1 cellular context compared by ENCODE assay signal in genomic region chr20:6123650-6124014, GRCh38.
TF ChIP-seq lines count a peak whose summit lies in the region.

No MANE protein-coding gene starts in this region.

TF ChIP-seq in HepG2, 621 proteins besides CTCF, POLR2A, EP300 and RAD21 (continued from another document and continues in another):
- TF ChIP-seq SOX6 (IDR thresholded peaks at IDR 0.05) (no peak), SOX6 (CRISPR knock-in tag; IDR thresholded peaks at IDR 0.05) (peak; percentile 72), FOXC1 (CRISPR knock-in tag; IDR thresholded peaks at IDR 0.05; ENCODE audit: borderline replicate concordance) (no peak), ZBTB14 (CRISPR knock-in tag; IDR thresholded peaks at IDR 0.05) (no peak), CEBPG (CRISPR knock-in tag; IDR thresholded peaks at IDR 0.05) (peak; percentile 53), SP1 (IDR thresholded peaks at IDR 0.05) (no peak), SP1 (CRISPR knock-in tag; IDR thresholded peaks at IDR 0.05) (peak; percentile 4; the same call in 1 of the 2 replicates), DMTF1 (CRISPR knock-in tag; IDR thresholded peaks at IDR 0.05) (no peak), ZNF776 (CRISPR knock-in tag; IDR thresholded peaks at IDR 0.05) (no peak), KLF13 (CRISPR knock-in tag; IDR thresholded peaks at IDR 0.05) (no peak), ZNF589 (CRISPR knock-in tag; conservative IDR thresholded peaks at IDR 0.05) (no peak), KMT2A (CRISPR knock-in tag; IDR thresholded peaks at IDR 0.05) (no peak), AFF4 (CRISPR knock-in tag; IDR thresholded peaks at IDR 0.05) (no peak), SMAD3 (CRISPR knock-in tag; IDR thresholded peaks at IDR 0.05) (no peak), MEIS2 (CRISPR knock-in tag; IDR thresholded peaks at IDR 0.05) (no peak), RBFOX2 (IDR thresholded peaks at IDR 0.05; ENCODE audit: low read depth, low read length) (no peak), ZNF121 (CRISPR knock-in tag; IDR thresholded peaks at IDR 0.05) (no peak; the same call in 1 of the 2 replicates), HOXA3 (CRISPR knock-in tag; IDR thresholded peaks at IDR 0.05) (no peak), PTBP1 (IDR thresholded peaks at IDR 0.05; ENCODE audit: low read depth, low read length, poor library complexity, severe bottlenecking) (no peak), ZNF446 (CRISPR knock-in tag; IDR thresholded peaks at IDR 0.05) (no peak), LCORL (IDR thresholded peaks at IDR 0.05) (no peak), LCORL (CRISPR knock-in tag; IDR thresholded peaks at IDR 0.05) (0 out of 2 replicates have a peak, but pooled peaks have one; percentile 15), ZNF777 (CRISPR knock-in tag; IDR thresholded peaks at IDR 0.05) (no peak), U2AF2 (IDR thresholded peaks at IDR 0.05; ENCODE audit: low read depth, low read length) (no peak), SNRNP70 (IDR thresholded peaks at IDR 0.05; ENCODE audit: low read depth, low read length) (no peak), GZF1 (CRISPR knock-in tag; IDR thresholded peaks at IDR 0.05) (no peak), ZNF256 (CRISPR knock-in tag; conservative IDR thresholded peaks at IDR 0.05) (no peak), PHF5A (CRISPR knock-in tag; IDR thresholded peaks at IDR 0.05; ENCODE audit: low read depth, unreplicated experiment) (peak; percentile 46), AKAP8 (CRISPR knock-in tag; IDR thresholded peaks at IDR 0.05) (no peak), ZNF768 (CRISPR knock-in tag; IDR thresholded peaks at IDR 0.05) (no peak), ZNF619 (CRISPR knock-in tag; IDR thresholded peaks at IDR 0.05) (no peak), ZBTB21 (CRISPR knock-in tag; IDR thresholded peaks at IDR 0.05) (no peak)
- TF ChIP-seq, protein P1, sequence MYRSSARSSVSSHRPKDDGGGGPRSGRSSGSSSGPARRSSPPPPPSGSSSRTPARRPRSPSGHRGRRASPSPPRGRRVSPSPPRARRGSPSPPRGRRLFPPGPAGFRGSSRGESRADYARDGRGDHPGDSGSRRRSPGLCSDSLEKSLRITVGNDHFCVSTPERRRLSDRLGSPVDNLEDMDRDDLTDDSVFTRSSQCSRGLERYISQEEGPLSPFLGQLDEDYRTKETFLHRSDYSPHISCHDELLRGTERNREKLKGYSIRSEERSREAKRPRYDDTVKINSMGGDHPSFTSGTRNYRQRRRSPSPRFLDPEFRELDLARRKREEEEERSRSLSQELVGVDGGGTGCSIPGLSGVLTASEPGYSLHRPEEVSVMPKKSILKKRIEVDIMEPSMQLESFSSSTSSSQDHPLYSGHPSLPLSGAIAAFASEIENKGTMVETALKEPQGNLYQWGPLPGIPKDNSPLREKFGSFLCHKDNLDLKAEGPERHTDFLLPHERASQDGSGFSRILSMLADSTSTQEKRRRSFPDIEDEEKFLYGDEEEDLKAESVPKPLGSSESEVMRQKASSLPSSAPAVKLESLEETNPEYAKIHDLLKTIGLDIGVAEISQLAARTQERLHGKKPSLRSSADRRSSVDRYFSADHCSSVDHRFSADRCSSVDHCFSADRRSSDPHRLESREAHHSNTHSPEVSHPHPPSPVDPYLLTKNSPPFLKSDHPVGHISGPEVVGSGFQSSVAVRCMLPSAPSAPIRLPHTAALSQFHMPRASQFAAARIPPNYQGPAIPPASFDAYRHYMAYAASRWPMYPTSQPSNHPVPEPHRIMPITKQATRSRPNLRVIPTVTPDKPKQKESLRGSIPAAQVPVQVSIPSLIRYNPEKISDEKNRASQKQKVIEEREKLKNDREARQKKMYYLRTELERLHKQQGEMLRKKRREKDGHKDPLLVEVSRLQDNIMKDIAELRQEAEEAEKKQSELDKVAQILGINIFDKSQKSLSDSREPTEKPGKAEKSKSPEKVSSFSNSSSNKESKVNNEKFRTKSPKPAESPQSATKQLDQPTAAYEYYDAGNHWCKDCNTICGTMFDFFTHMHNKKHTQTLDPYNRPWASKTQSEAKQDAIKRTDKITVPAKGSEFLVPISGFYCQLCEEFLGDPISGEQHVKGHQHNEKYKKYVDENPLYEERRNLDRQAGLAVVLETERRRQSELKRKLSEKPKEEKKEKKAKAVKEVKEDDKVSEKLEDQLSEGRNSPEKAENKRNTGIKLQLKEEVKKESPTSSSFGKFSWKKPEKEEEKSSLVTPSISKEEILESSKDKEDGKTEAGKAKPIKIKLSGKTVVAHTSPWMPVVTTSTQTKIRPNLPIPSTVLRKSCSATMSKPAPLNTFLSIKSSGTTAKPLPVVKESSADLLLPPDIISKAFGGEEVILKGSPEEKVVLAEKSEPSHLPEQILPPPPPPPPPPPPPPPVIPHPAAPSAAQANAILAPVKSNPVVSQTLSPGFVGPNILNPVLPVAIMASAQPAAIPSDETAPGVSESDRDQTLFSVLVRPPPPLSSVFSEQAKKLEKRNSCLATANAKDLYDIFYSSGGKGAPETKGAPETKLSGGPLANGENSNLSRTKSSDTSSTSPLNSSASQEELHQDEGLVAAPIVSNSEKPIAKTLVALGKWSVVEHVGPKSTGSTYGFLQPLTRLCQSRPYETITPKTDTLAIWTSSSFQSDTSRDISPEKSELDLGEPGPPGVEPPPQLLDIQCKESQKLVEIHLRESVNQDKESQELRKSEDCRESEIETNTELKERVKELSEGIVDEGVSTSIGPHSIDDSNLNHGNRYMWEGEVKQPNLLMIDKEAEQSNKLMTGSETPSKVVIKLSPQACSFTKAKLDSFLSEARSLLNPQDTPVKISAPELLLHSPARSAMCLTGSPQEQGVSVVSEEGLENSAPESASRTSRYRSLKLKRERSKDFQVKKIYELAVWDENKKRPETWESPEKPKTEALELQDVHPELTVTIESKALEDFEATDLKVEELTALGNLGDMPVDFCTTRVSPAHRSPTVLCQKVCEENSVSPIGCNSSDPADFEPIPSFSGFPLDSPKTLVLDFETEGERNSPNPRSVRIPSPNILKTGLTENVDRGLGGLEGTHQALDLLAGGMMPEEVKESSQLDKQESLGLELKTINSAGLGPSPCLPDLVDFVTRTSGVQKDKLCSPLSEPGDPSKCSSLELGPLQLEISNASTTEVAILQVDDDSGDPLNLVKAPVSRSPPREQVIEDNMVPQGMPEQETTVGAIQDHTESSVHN (CRISPR knock-in tag; IDR thresholded peaks at IDR 0.05), result no peak
- TF ChIP-seq, protein P2, sequence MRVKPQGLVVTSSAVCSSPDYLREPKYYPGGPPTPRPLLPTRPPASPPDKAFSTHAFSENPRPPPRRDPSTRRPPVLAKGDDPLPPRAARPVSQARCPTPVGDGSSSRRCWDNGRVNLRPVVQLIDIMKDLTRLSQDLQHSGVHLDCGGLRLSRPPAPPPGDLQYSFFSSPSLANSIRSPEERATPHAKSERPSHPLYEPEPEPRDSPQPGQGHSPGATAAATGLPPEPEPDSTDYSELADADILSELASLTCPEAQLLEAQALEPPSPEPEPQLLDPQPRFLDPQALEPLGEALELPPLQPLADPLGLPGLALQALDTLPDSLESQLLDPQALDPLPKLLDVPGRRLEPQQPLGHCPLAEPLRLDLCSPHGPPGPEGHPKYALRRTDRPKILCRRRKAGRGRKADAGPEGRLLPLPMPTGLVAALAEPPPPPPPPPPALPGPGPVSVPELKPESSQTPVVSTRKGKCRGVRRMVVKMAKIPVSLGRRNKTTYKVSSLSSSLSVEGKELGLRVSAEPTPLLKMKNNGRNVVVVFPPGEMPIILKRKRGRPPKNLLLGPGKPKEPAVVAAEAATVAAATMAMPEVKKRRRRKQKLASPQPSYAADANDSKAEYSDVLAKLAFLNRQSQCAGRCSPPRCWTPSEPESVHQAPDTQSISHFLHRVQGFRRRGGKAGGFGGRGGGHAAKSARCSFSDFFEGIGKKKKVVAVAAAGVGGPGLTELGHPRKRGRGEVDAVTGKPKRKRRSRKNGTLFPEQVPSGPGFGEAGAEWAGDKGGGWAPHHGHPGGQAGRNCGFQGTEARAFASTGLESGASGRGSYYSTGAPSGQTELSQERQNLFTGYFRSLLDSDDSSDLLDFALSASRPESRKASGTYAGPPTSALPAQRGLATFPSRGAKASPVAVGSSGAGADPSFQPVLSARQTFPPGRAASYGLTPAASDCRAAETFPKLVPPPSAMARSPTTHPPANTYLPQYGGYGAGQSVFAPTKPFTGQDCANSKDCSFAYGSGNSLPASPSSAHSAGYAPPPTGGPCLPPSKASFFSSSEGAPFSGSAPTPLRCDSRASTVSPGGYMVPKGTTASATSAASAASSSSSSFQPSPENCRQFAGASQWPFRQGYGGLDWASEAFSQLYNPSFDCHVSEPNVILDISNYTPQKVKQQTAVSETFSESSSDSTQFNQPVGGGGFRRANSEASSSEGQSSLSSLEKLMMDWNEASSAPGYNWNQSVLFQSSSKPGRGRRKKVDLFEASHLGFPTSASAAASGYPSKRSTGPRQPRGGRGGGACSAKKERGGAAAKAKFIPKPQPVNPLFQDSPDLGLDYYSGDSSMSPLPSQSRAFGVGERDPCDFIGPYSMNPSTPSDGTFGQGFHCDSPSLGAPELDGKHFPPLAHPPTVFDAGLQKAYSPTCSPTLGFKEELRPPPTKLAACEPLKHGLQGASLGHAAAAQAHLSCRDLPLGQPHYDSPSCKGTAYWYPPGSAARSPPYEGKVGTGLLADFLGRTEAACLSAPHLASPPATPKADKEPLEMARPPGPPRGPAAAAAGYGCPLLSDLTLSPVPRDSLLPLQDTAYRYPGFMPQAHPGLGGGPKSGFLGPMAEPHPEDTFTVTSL (CRISPR knock-in tag; IDR thresholded peaks at IDR 0.05; ENCODE audit: borderline replicate concordance), result peak; percentile 51; the same call in 1 of the 2 replicates
- TF ChIP-seq, protein P3, sequence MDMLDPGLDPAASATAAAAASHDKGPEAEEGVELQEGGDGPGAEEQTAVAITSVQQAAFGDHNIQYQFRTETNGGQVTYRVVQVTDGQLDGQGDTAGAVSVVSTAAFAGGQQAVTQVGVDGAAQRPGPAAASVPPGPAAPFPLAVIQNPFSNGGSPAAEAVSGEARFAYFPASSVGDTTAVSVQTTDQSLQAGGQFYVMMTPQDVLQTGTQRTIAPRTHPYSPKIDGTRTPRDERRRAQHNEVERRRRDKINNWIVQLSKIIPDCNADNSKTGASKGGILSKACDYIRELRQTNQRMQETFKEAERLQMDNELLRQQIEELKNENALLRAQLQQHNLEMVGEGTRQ (IDR thresholded peaks at IDR 0.05; ENCODE audit: low read depth, low read length), result no peak
- TF ChIP-seq, protein P3 (CRISPR knock-in tag; IDR thresholded peaks at IDR 0.05; ENCODE audit: borderline replicate concordance), result no peak
